ENCODE assay signal across 15 cellular contexts in genomic region chr5:135269828-135270545, GRCh38.
DNase-seq lines count a peak whose midpoint lies in the region; TF ChIP-seq lines count a peak whose summit lies in the region.
"Had no signal": no experiment of that assay in that cellular context is flagged by ENCODE, and none has a peak within 500 bp of the region (broad histone marks: within the 10 kb centered on the region; RNA-seq: fewer than 3 reads in every experiment).

No MANE protein-coding gene starts in this region.

- peaks cover 0 to 20% (median 17%) of the 10 kb centered on the region in 4 donors for H3K4me1 ChIP-seq in sigmoid colon
- H3K4me1 ChIP-seq: breast epithelium, right atrium auricular region had no signal

- intact Hi-C loops in sigmoid colon (cut with DNase I) (no loop called here), dorsolateral prefrontal cortex (cut with DNase I) (no loop called here)

- H3K27me3 ChIP-seq in sigmoid colon (no peaks in the 10 kb centered on the region), dorsolateral prefrontal cortex (peaks cover 0 to 5% (median 0%) of the 10 kb centered on the region in 45 donors)
- H3K27me3 ChIP-seq: breast epithelium, right atrium auricular region had no signal

- WGBS in sigmoid colon, 2 donors, result 74 to 84% methylated on average over 12 of the region's 12 CpGs

- TF ChIP-seq EP300 in sigmoid colon (IDR thresholded peaks at IDR 0.05), result no peak

- TF ChIP-seq POLR2A in sigmoid colon (IDR thresholded peaks at IDR 0.05), result no peak

- no peak for TF ChIP-seq CTCF in sigmoid colon (IDR thresholded peaks at IDR 0.05)
- no peak for TF ChIP-seq CTCF in dorsolateral prefrontal cortex (IDR thresholded peaks at IDR 0.05 in 54 of 56, conservative IDR thresholded peaks at IDR 0.05 in 2 of 56; ENCODE audit: low read depth in 1 of 56, partially characterized antibody in 56 of 56)

- no peaks in the 10 kb centered on the region for H3K9me3 ChIP-seq in sigmoid colon
- H3K9me3 ChIP-seq: breast epithelium, right atrium auricular region had no signal

- DNase-seq in ELF-1 (ENCODE audit: low read depth, low spot score) (peak; percentile 71), T1000 (lab: John Stamatoyannopoulos, UW) (peak; percentile 58), fibroblast of peridontal ligament (ENCODE audit: extremely low read depth) (peak; percentile 63), sigmoid colon (no peak), NCI-H526 treated with DMSO at 0.1 percent for 48 hours (lab: John Stamatoyannopoulos, UW) (no peak), dorsolateral prefrontal cortex (no peak)
- no peak for DNase-seq in activated CD4-positive, CD25-positive, alpha-beta regulatory T cell (lab: John Stamatoyannopoulos, UW)
- no peak for DNase-seq in activated CD8-positive, alpha-beta memory T cell treated with anti-CD3 and anti-CD28 coated beads, Interleukin-2, amount 50 U/mL, for 4 hours
- DNase-seq: activated CD8-positive, alpha-beta memory T cell treated with anti-CD3 and anti-CD28 coated beads, Interleukin-2, amount 10 ng/mL, durations not matched to agents 7 days and 5 days; CD4-positive, alpha-beta memory T cell; NCI-H1694 treated with DMSO at 0.1 percent for 48 hours had no signal

- peak overlapping the region; percentile 64 to 85 (median 70) for H3K27ac ChIP-seq in sigmoid colon
- H3K27ac ChIP-seq in dorsolateral prefrontal cortex, result no peak overlapping the region
- H3K27ac ChIP-seq: breast epithelium, right atrium auricular region had no signal

- H3K36me3 ChIP-seq in sigmoid colon, result no peaks in the 10 kb centered on the region
- H3K36me3 ChIP-seq: breast epithelium, right atrium auricular region had no signal

- H3K4me3 ChIP-seq in sigmoid colon (no peak overlapping the region), dorsolateral prefrontal cortex (no peak overlapping the region)
- H3K4me3 ChIP-seq: breast epithelium, GM12878, lung, right atrium auricular region had no signal

Comparison
In these comparisons a context has a peak if more than half of its experiments do, and no peak if none do; other contexts are left out.
1. DNase-seq: peak in ELF-1 (single experiment), T1000 (single experiment) and fibroblast of peridontal ligament (single experiment); none in sigmoid colon (single experiment), activated CD4-positive, CD25-positive, alpha-beta regulatory T cell (0 of 4), NCI-H526 treated with DMSO at 0.1 percent for 48 hours (single experiment), dorsolateral prefrontal cortex (0 of 10) and activated CD8-positive, alpha-beta memory T cell treated with anti-CD3 and anti-CD28 coated beads, Interleukin-2, amount 50 U/mL, for 4 hours (single experiment).
2. H3K27ac ChIP-seq: peak in sigmoid colon (4 of 4); none in dorsolateral prefrontal cortex (0 of 59).